ENCODE assay signal across 22 cellular contexts in the genomic region with DNA sequence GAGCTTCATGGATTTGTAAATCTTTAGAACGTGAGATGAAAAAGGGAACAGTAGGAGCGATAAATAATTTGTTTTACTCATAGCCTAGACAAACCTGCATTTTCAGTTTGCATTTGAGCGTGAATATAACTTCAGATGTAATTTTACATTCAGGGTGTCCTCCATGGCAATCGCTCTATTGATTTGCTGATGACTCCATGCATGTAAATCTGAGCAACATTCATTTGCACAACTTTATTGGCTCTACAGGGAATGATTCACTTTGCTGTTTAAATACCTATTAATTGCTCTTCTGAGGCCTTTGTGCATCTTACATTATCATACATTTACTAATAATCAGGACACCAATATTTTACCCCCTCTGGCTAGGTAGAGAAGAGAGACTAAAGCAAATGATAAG.
DNase-seq lines count a peak whose midpoint lies in the region; ATAC-seq and TF ChIP-seq lines count a peak whose summit lies in the region.
"Had no signal": no experiment of that assay in that cellular context is flagged by ENCODE, and none has a peak within 500 bp of the region (broad histone marks: within the 10 kb centered on the region; RNA-seq: fewer than 3 reads in every experiment).

No MANE protein-coding gene starts in this region.

- H3K23ac ChIP-seq in H9 (ENCODE audit: insufficient read length, low read depth, low read length) = no peak overlapping the region

- H3K4me2 ChIP-seq in H9 (ENCODE audit: insufficient read depth, insufficient read length, low read length) = no peak overlapping the region
- H3K4me2 ChIP-seq in PC-3 (ENCODE audit: low read length) = peak overlapping the region; percentile 41
- peak overlapping the region; percentile 49 for H3K4me2 ChIP-seq in smooth muscle cell

- no peak for DNase-seq in H9
- DNase-seq in PC-3 = peak; percentile 71
- no peak for DNase-seq in endodermal cell
- no peak for DNase-seq in smooth muscle cell (lab: John Stamatoyannopoulos, UW; ENCODE audit: unreplicated experiment)
- DNase-seq in NCI-H2081 (lab: John Stamatoyannopoulos, UW) = no peak
- DNase-seq in medulla oblongata (ENCODE audit: extremely low spot score) = no peak
- DNase-seq in stimulated activated CD4-positive, alpha-beta T cell treated with anti-CD3 and anti-CD28 coated beads, Interleukin-2, amount 100 ng/mL, for 24 hours = no peak
- DNase-seq: Caco-2; CD8-positive, alpha-beta T cell; HCEC 1CT; KBM-7; MV-4-11; NCI-H1105; NCI-H1436 treated with DMSO at 0.1 percent for 48 hours; NCI-H187 treated with DMSO at 0.1 percent for 48 hours; NCI-H2107; NCI-H446 treated with DMSO at 0.1 percent for 48 hours; NCI-H69; SHP77 had no signal

- H3K36me3 Mint-ChIP-seq in H9 (ENCODE audit: insufficient read depth in 1 of 3, low read depth in 3 of 3) (no peaks in the 10 kb centered on the region), endodermal cell (ENCODE audit: low read depth) (no peaks in the 10 kb centered on the region)
- H3K36me3 Mint-ChIP-seq: CD8-positive, alpha-beta T cell had no signal

- CTCF ChIA-PET in PC-3 (lab: Charles Lee) = interaction anchor here (0.6 to 1.0 kb wide), 3 partner anchors 55 to 172 kb away, joined by 3 to 5 read pairs (median 3); no protein-coding TSS in a partner anchor

- WGBS in H9 (ENCODE audit: extremely low coverage, insufficient read length, low lambda C conversion rate) = no CpG with 5 or more reads among the region's 4 CpGs
- 50 to 53% methylated on average over 4 of the region's 4 CpGs for WGBS in endodermal cell (ENCODE audit: insufficient coverage in 1 of 2, insufficient read length in 1 of 2), 2 experiments
- WGBS in smooth muscle cell (ENCODE audit: low lambda C conversion rate) = 70% methylated on average over 4 of the region's 4 CpGs

- H4K8ac ChIP-seq in H9 (replicated peaks; ENCODE audit: insufficient read length, low read depth, low read length) = no peak overlapping the region

- no peak overlapping the region for H4K5ac ChIP-seq in H9 (ENCODE audit: insufficient read length, low read depth, low read length)

- no peak overlapping the region for H3K27ac ChIP-seq in H9 (ENCODE audit: insufficient read length, low read depth, low read length)
- peak overlapping the region; percentile 79 for H3K27ac ChIP-seq in PC-3 (ENCODE audit: low read length)
- H3K27ac ChIP-seq in endodermal cell (ENCODE audit: low read depth, low read length) = no peak overlapping the region
- peak overlapping the region; percentile 54 for H3K27ac ChIP-seq in smooth muscle cell (ENCODE audit: low read depth)
- H3K27ac ChIP-seq: C4-2B, RWPE1 had no signal

- TF ChIP-seq CTCF in H9 (conservative IDR thresholded peaks at IDR 0.05) = no peak
- TF ChIP-seq CTCF in PC-3 (conservative IDR thresholded peaks at IDR 0.05; ENCODE audit: low read depth, low read length) = no peak
- no peak for TF ChIP-seq CTCF in endodermal cell (conservative IDR thresholded peaks at IDR 0.05)
- TF ChIP-seq CTCF in smooth muscle cell (IDR thresholded peaks at IDR 0.05; ENCODE audit: borderline replicate concordance, insufficient read depth, poor library complexity, severe bottlenecking) = no peak

- H3T11ph ChIP-seq in H9 (ENCODE audit: low read length) = no peak overlapping the region

- H2AFZ ChIP-seq in H9 (ENCODE audit: low read length) (no peak overlapping the region), PC-3 (ENCODE audit: low read length) (no peak overlapping the region), smooth muscle cell (ENCODE audit: low read depth) (no peak overlapping the region)

- BruUV-seq in PC-3 (replicated peaks; lab: Mats Ljungman, UMichigan) = no TSS peak

- no peaks in the 10 kb centered on the region for H3K79me1 ChIP-seq in H9 (ENCODE audit: insufficient read depth, low read depth, low read length, poor library complexity, severe bottlenecking)

- no peak overlapping the region for H2BK15ac ChIP-seq in H9 (ENCODE audit: low read depth, low read length)

- no peak overlapping the region for H2AK5ac ChIP-seq in H9 (ENCODE audit: insufficient read length, low read length)

- no peak overlapping the region for H3K18ac ChIP-seq in H9 (ENCODE audit: insufficient read length, low read depth, low read length)

- H3K4me1 ChIP-seq in H9 (ENCODE audit: insufficient read depth, low read length) (peaks cover 10% of the 10 kb centered on the region; the same call in 1 of the 2 replicates), PC-3 (ENCODE audit: insufficient read depth, low read length) (peaks cover 22% of the 10 kb centered on the region), endodermal cell (ENCODE audit: control insufficient read depth, insufficient read depth, low read length) (peaks cover 43% of the 10 kb centered on the region), smooth muscle cell (ENCODE audit: low read depth) (peaks cover 20% of the 10 kb centered on the region)
- H3K4me1 ChIP-seq: Caco-2 had no signal

- intact Hi-C loops in PC-3 (cut with micrococcal nuclease) = loop anchor here (1.0 to 5.0 kb wide), 3 partner anchors 11 to 427 kb away; no protein-coding TSS in a partner anchor

- H3K23me2 ChIP-seq in H9 (ENCODE audit: insufficient read length, low read depth, low read length, poor library complexity, severe bottlenecking) = no peaks in the 10 kb centered on the region

- POLR2A ChIA-PET in PC-3 (lab: Charles Lee; ENCODE audit: unreplicated experiment) = no interaction called here

- H4K91ac ChIP-seq in H9 (ENCODE audit: insufficient read length, low read depth, low read length) = no peak overlapping the region

- H3K4me3 Mint-ChIP-seq in H9 (peak overlapping the region in 1 of 2 experiments; percentile 17; a peak in 2 of 5 replicates), endodermal cell (no peak overlapping the region)
- H3K4me3 Mint-ChIP-seq: CD8-positive, alpha-beta T cell had no signal

- H3K9me3 Mint-ChIP-seq in H9 (no peaks in the 10 kb centered on the region; a peak in 1 of 5 replicates), endodermal cell (no peaks in the 10 kb centered on the region)
- H3K9me3 Mint-ChIP-seq: CD8-positive, alpha-beta T cell had no signal

- no peak overlapping the region for H3K14ac ChIP-seq in H9 (ENCODE audit: insufficient read depth, low read length)

- H3K4me1 Mint-ChIP-seq in H9 = peaks cover 36 to 54% of the 10 kb centered on the region in 2 experiments
- peaks cover 67% of the 10 kb centered on the region for H3K4me1 Mint-ChIP-seq in endodermal cell

- no peak overlapping the region for H3K4me3 ChIP-seq in PC-3 (ENCODE audit: low read length)
- no peak overlapping the region for H3K4me3 ChIP-seq in endodermal cell (ENCODE audit: low read length)
- no peak overlapping the region for H3K4me3 ChIP-seq in smooth muscle cell

- H3K79me2 ChIP-seq in H9 (ENCODE audit: insufficient read depth, low read length) (no peaks in the 10 kb centered on the region), PC-3 (ENCODE audit: low read length) (no peaks in the 10 kb centered on the region), smooth muscle cell (ENCODE audit: low read depth) (no peaks in the 10 kb centered on the region)

- H3K36me3 ChIP-seq in PC-3 (ENCODE audit: low read depth, low read length) (no peaks in the 10 kb centered on the region), endodermal cell (ENCODE audit: control insufficient read depth, insufficient read depth, low read length) (no peaks in the 10 kb centered on the region), smooth muscle cell (ENCODE audit: low read depth) (no peaks in the 10 kb centered on the region)

- no peaks in the 10 kb centered on the region for H3K9me2 ChIP-seq in PC-3 (replicated peaks; ENCODE audit: low read length)

- no peak overlapping the region for H3K56ac ChIP-seq in H9 (ENCODE audit: insufficient read length, low read depth, low read length)

- H4K20me1 ChIP-seq in H9 (ENCODE audit: control insufficient read depth, insufficient read depth, insufficient read length) (no peaks in the 10 kb centered on the region), PC-3 (ENCODE audit: low read length) (no peaks in the 10 kb centered on the region), smooth muscle cell (ENCODE audit: low read depth) (no peaks in the 10 kb centered on the region)

- H3K9ac ChIP-seq in H9 (ENCODE audit: extremely low read depth, insufficient read length, low read length) (no peak overlapping the region), PC-3 (ENCODE audit: low read length) (peak overlapping the region; percentile 42; the same call in 1 of the 2 replicates), endodermal cell (ENCODE audit: extremely low read depth, low read length, poor library complexity, severe bottlenecking) (no peak overlapping the region), smooth muscle cell (ENCODE audit: low read depth) (no peak overlapping the region)

- ATAC-seq in PC-3 = peak; percentile 66
- ATAC-seq: CD8-positive, alpha-beta T cell; Panc1 had no signal

- H2BK20ac ChIP-seq in H9 (ENCODE audit: low read depth, low read length, poor library complexity, severe bottlenecking) = no peak overlapping the region

- H3K9me3 ChIP-seq in H9 (ENCODE audit: control insufficient read depth, low read depth, low read length) = no peaks in the 10 kb centered on the region
- no peaks in the 10 kb centered on the region for H3K9me3 ChIP-seq in PC-3 (ENCODE audit: low read length)
- no peaks in the 10 kb centered on the region for H3K9me3 ChIP-seq in endodermal cell (ENCODE audit: control insufficient read depth, low read length)
- no peaks in the 10 kb centered on the region for H3K9me3 ChIP-seq in smooth muscle cell (replicated peaks; ENCODE audit: low read depth)
- H3K9me3 ChIP-seq: Caco-2 had no signal

- H3F3A ChIP-seq in PC-3 (ENCODE audit: low read length, unreplicated experiment) (no peaks in the 10 kb centered on the region), smooth muscle cell (ENCODE audit: low read depth) (no peaks in the 10 kb centered on the region)

- H3K27ac Mint-ChIP-seq in H9 (peak overlapping the region in 2 of 3 experiments; percentile 54 to 55; a peak in 2 of 7 replicates), endodermal cell (peak overlapping the region; percentile 67)
- H3K27ac Mint-ChIP-seq: CD8-positive, alpha-beta T cell had no signal

- peaks cover 2% of the 10 kb centered on the region; the same call in 1 of the 2 replicates for H3K27me3 ChIP-seq in H9 (ENCODE audit: insufficient read depth, low read length)
- peaks cover 11% of the 10 kb centered on the region; the same call in 1 of the 2 replicates for H3K27me3 ChIP-seq in PC-3 (ENCODE audit: low read length)
- H3K27me3 ChIP-seq in endodermal cell (ENCODE audit: control insufficient read depth, insufficient read depth, low read length, poor library complexity, severe bottlenecking) = no peaks in the 10 kb centered on the region
- H3K27me3 ChIP-seq in smooth muscle cell (ENCODE audit: low read depth) = no peaks in the 10 kb centered on the region

- no peak overlapping the region for H3K4ac ChIP-seq in H9 (ENCODE audit: low read depth, low read length)

- no peak overlapping the region for H2BK5ac ChIP-seq in H9 (ENCODE audit: insufficient read length, low read length)

- H2BK12ac ChIP-seq in H9 (ENCODE audit: insufficient read length, low read depth, low read length) = no peak overlapping the region

- H3K27me3 Mint-ChIP-seq in H9 (ENCODE audit: low read depth) (peaks cover 7% of the 10 kb centered on the region), endodermal cell (ENCODE audit: insufficient read depth) (no peaks in the 10 kb centered on the region)

- H2BK120ac ChIP-seq in H9 (ENCODE audit: low read depth, low read length, poor library complexity, severe bottlenecking) = no peak overlapping the region

Comparison
In these comparisons a context has a peak if more than half of its experiments do, and no peak if none do; other contexts are left out.
1. H3K27ac ChIP-seq: peak in PC-3 (single experiment) and smooth muscle cell (single experiment); none in H9 (single experiment) and endodermal cell (single experiment).